In genomic region chr2:66930499-66931165, GRCh38 we compare ENCODE assay signal across 1 cellular context.
TF ChIP-seq lines count a peak whose summit lies in the region.

No MANE protein-coding gene starts in this region.

TF ChIP-seq in GM23338, 12 proteins besides CTCF, POLR2A, EP300 and RAD21 (continued from another document):
- TF ChIP-seq ZNF331 (CRISPR knock-in tag; IDR thresholded peaks at IDR 0.05; ENCODE audit: low read depth): no peak
- TF ChIP-seq JUNB (IDR thresholded peaks at IDR 0.05; ENCODE audit: unreplicated experiment): no peak
- TF ChIP-seq EZH2phosphoT487 (IDR thresholded peaks at IDR 0.05; ENCODE audit: unreplicated experiment): no peak
- no peak for TF ChIP-seq EZH2 (IDR thresholded peaks at IDR 0.05; ENCODE audit: low read depth, unreplicated experiment)
- TF ChIP-seq ZNF114 (CRISPR knock-in tag; IDR thresholded peaks at IDR 0.05): no peak
- TF ChIP-seq POLR2AphosphoS5 (IDR thresholded peaks at IDR 0.05; ENCODE audit: low read depth): no peak
- TF ChIP-seq ZNF462 (CRISPR knock-in tag; IDR thresholded peaks at IDR 0.05): no peak
TF ChIP-seq in GM23338: peak in this region for 0.
